Comparison of ENCODE assay signal across 17 cellular contexts in the genomic region with DNA sequence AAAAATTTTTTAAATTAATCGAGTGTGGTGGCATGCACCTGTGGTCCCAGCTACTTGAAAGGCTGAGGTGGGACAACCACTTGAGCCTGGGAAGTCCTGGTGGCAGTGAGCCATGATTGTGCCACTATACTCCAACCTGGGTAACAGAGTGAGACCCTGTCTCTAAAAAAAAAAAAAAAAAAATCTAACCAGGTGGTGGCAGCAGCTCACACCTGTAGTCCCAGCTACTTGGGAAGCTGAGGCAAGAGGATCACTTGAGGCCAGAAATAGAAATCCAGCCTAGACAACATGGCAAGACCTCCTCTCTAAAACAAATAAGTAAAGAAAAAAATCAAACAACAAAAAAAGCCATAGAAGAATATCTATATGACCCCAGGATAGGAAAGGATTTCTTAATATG. TPM values are rescaled to one million over a fixed set of nuclear protein-coding genes. Genes with fewer than 3 reads are reported as not detected.
DNase-seq lines count a peak whose midpoint lies in the region; ATAC-seq, FAIRE-seq and TF ChIP-seq lines count a peak whose summit lies in the region.
"Had no signal": no experiment of that assay in that cellular context is flagged by ENCODE, and none has a peak within 500 bp of the region (broad histone marks: within the 10 kb centered on the region; RNA-seq: fewer than 3 reads in every experiment).

No MANE protein-coding gene starts in this region.

- peak; percentile 55 for TF ChIP-seq RAD21 in HCT116 (IDR thresholded peaks at IDR 0.05; ENCODE audit: low read depth)

- intact Hi-C loops in HCT116 (cut with micrococcal nuclease) = loop anchor here (1.0 to 2.0 kb wide), 2 partner anchors 25 to 195 kb away; no protein-coding TSS in a partner anchor

- POLR2A ChIA-PET in HCT116 (lab: Charles Lee) = interaction anchor here (1.0 to 1.4 kb wide), 4 partner anchors 9 to 109 kb away, joined by 3 to 5 read pairs (median 4); no protein-coding TSS in a partner anchor

- TF ChIP-seq CTCF in D721Med (IDR thresholded peaks at IDR 0.05; ENCODE audit: insufficient read depth, missing control alignments) (peak; percentile 16), HCT116 (IDR thresholded peaks at IDR 0.05 in 2 of 3, conservative IDR thresholded peaks at IDR 0.05 in 1 of 3; ENCODE audit: borderline replicate concordance in 1 of 3, insufficient read depth in 1 of 3, low read depth in 2 of 3, low read length in 2 of 3) (peak; percentile 28 to 47 (median 37); a peak in 3 of 6 replicates), RWPE2 (IDR thresholded peaks at IDR 0.05; ENCODE audit: poor library complexity, severe bottlenecking) (peak; percentile 41), hepatocyte (IDR thresholded peaks at IDR 0.05; ENCODE audit: poor library complexity) (peak; percentile 25)

- CTCF ChIA-PET in HCT116 (lab: Charles Lee) = interaction anchor here (0.6 to 6.1 kb wide), 9 partner anchors 10 to 195 kb away, joined by 3 to 196 read pairs (median 3); partner anchors contain the start of gene CEP55

- BruUV-seq in HCT116 (replicated peaks; lab: Mats Ljungman, UMichigan) = no TSS peak

- H3K4me3 ChIP-seq in HCT116 (replicated peaks in 1 of 2; ENCODE audit: low read depth in 1 of 2, low read length in 2 of 2) (no peak overlapping the region), RWPE2 (ENCODE audit: severe bottlenecking) (no peak overlapping the region), hepatocyte (no peak overlapping the region)
- H3K4me3 ChIP-seq: BLaER1, SJSA1 had no signal

- H3K36me3 ChIP-seq in HCT116 (ENCODE audit: control insufficient read depth in 1 of 2, insufficient read depth in 2 of 2, low read length in 2 of 2) (no peaks in the 10 kb centered on the region), RWPE2 (ENCODE audit: low read depth) (peaks cover 4% of the 10 kb centered on the region; the same call in 1 of the 2 replicates), hepatocyte (replicated peaks; ENCODE audit: insufficient read depth, low read depth) (no peaks in the 10 kb centered on the region)
- H3K36me3 ChIP-seq: BLaER1 had no signal

- peak overlapping the region; percentile 35 for H2AFZ ChIP-seq in HCT116 (ENCODE audit: low read depth, low read length, poor library complexity, severe bottlenecking)
- H2AFZ ChIP-seq in hepatocyte = no peak overlapping the region

- H3K4me1 ChIP-seq in HCT116 (ENCODE audit: control insufficient read depth in 1 of 2, insufficient read depth in 2 of 2, low read length in 2 of 2) (peaks cover 10 to 25% of the 10 kb centered on the region in 2 experiments; a peak in 3 of 4 replicates), RWPE2 (ENCODE audit: insufficient read depth, poor library complexity, severe bottlenecking) (no peaks in the 10 kb centered on the region), hepatocyte (ENCODE audit: insufficient read depth) (peaks cover 7% of the 10 kb centered on the region)

- FAIRE-seq in D721Med (lab: Jason Lieb, UNC) = no peak

- ATAC-seq in HCT116 (no peak), RWPE2 (ENCODE audit: low read depth) (no peak)

- H3K27ac ChIP-seq in HCT116 (ENCODE audit: low read depth, low read length) (no peak overlapping the region), RWPE2 (ENCODE audit: poor library complexity, severe bottlenecking) (no peak overlapping the region), hepatocyte (no peak overlapping the region)
- H3K27ac ChIP-seq: BLaER1, RWPE1, SJSA1 had no signal

- WGBS in hepatocyte (ENCODE audit: low lambda C conversion rate, missing lambda C conversion rate) = 70% methylated on average over 1 of the region's 1 CpG

- no peak overlapping the region for H3K4me2 ChIP-seq in HCT116 (ENCODE audit: low read length)
- no peak overlapping the region for H3K4me2 ChIP-seq in hepatocyte
- H3K4me2 ChIP-seq: BLaER1 had no signal

- no peaks in the 10 kb centered on the region for H3K27me3 ChIP-seq in HCT116 (ENCODE audit: insufficient read depth, low read length)
- no peaks in the 10 kb centered on the region for H3K27me3 ChIP-seq in RWPE2 (ENCODE audit: insufficient read depth, poor library complexity, severe bottlenecking)
- H3K27me3 ChIP-seq in hepatocyte = no peaks in the 10 kb centered on the region
- H3K27me3 ChIP-seq: SJSA1 had no signal

- no peaks in the 10 kb centered on the region for H3K9me2 ChIP-seq in HCT116 (ENCODE audit: insufficient read depth)
- no peaks in the 10 kb centered on the region for H3K9me2 ChIP-seq in hepatocyte (replicated peaks; ENCODE audit: insufficient read depth)

- TF ChIP-seq POLR2A in HCT116 (IDR thresholded peaks at IDR 0.05; ENCODE audit: borderline replicate concordance, extremely low read depth, insufficient read depth, insufficient read length) = no peak

- H3K9me3 ChIP-seq in HCT116 (ENCODE audit: control insufficient read depth in 1 of 2, insufficient read depth in 1 of 2, low read depth in 1 of 2, low read length in 2 of 2) (no peaks in the 10 kb centered on the region), RWPE2 (ENCODE audit: severe bottlenecking) (no peaks in the 10 kb centered on the region), hepatocyte (ENCODE audit: low read depth) (no peaks in the 10 kb centered on the region)
- H3K9me3 ChIP-seq: BLaER1, SJSA1 had no signal

- H4K20me1 ChIP-seq in HCT116 (ENCODE audit: insufficient read depth) (no peaks in the 10 kb centered on the region), hepatocyte (ENCODE audit: insufficient read depth, poor library complexity, severe bottlenecking) (no peaks in the 10 kb centered on the region)
- H4K20me1 ChIP-seq: BLaER1 had no signal

- DNase-seq in D721Med (ENCODE audit: insufficient read length, low spot score) (no peak), HCT116 (ENCODE audit: low read depth, low spot score) (no peak), RWPE2 (ENCODE audit: low spot score) (no peak), hepatocyte (ENCODE audit: low spot score) (no peak), HK-2 (ENCODE audit: unreplicated experiment) (no peak), NCI-H2081 (lab: John Stamatoyannopoulos, UW) (no peak)
- no peak for DNase-seq in stimulated activated CD4-positive, alpha-beta T cell treated with anti-CD3 and anti-CD28 coated beads, Interleukin-12 subunit alpha, Interleukin-12 subunit beta, amount 100 ng/mL, for 4 hours
- DNase-seq: CD8-positive, alpha-beta memory T cell; H7; IMR-90; Kasumi-1; MV-4-11; NCI-H1930; NCI-H2227 treated with DMSO at 0.1 percent for 48 hours had no signal

- H3K79me2 ChIP-seq in HCT116 (ENCODE audit: insufficient read depth, low read length) = peaks cover 17% of the 10 kb centered on the region
- peaks cover 6% of the 10 kb centered on the region for H3K79me2 ChIP-seq in hepatocyte

- RAD21 ChIA-PET in HCT116 (lab: Charles Lee; ENCODE audit: low non-redundant PET in 1 of 2, low total read pairs in 2 of 2, uncharacterized antibody in 2 of 2, unreplicated experiment in 2 of 2) = interaction anchor here (0.6 to 1.2 kb wide), 3 partner anchors 193 to 195 kb away, joined by 3 to 4 read pairs (median 4); no protein-coding TSS in a partner anchor

- no peak overlapping the region for H3K9ac ChIP-seq in HCT116 (ENCODE audit: low read length)
- H3K9ac ChIP-seq: BLaER1 had no signal

TF ChIP-seq in HCT116, 20 proteins besides CTCF, POLR2A, EP300 and RAD21:
- TF ChIP-seq ELF1 (IDR thresholded peaks at IDR 0.05; ENCODE audit: borderline replicate concordance, low read depth) = no peak
- TF ChIP-seq, protein P1, sequence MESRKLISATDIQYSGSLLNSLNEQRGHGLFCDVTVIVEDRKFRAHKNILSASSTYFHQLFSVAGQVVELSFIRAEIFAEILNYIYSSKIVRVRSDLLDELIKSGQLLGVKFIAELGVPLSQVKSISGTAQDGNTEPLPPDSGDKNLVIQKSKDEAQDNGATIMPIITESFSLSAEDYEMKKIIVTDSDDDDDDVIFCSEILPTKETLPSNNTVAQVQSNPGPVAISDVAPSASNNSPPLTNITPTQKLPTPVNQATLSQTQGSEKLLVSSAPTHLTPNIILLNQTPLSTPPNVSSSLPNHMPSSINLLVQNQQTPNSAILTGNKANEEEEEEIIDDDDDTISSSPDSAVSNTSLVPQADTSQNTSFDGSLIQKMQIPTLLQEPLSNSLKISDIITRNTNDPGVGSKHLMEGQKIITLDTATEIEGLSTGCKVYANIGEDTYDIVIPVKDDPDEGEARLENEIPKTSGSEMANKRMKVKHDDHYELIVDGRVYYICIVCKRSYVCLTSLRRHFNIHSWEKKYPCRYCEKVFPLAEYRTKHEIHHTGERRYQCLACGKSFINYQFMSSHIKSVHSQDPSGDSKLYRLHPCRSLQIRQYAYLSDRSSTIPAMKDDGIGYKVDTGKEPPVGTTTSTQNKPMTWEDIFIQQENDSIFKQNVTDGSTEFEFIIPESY (IDR thresholded peaks at IDR 0.05; ENCODE audit: extremely low read depth, insufficient replicate concordance, low read length) = no peak
- TF ChIP-seq, protein P2, sequence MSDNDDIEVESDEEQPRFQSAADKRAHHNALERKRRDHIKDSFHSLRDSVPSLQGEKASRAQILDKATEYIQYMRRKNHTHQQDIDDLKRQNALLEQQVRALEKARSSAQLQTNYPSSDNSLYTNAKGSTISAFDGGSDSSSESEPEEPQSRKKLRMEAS (IDR thresholded peaks at IDR 0.05) = no peak
- TF ChIP-seq CBX3 (IDR thresholded peaks at IDR 0.05; ENCODE audit: low read depth) = no peak
- no peak for TF ChIP-seq EZH2 (IDR thresholded peaks at IDR 0.05)
- TF ChIP-seq ZFX (IDR thresholded peaks at IDR 0.05) = no peak
- TF ChIP-seq FOSL1 (IDR thresholded peaks at IDR 0.05; ENCODE audit: low read depth) = no peak
- TF ChIP-seq JUND (IDR thresholded peaks at IDR 0.05) = no peak
- no peak for TF ChIP-seq TCF7L2 (IDR thresholded peaks at IDR 0.05; ENCODE audit: borderline replicate concordance, extremely low read depth, insufficient read depth, insufficient read length)
- TF ChIP-seq SRF (IDR thresholded peaks at IDR 0.05; ENCODE audit: low read depth) = no peak
- TF ChIP-seq ZNF274 (IDR thresholded peaks at IDR 0.05; ENCODE audit: low read depth, low read length) = no peak
- TF ChIP-seq SP1 (IDR thresholded peaks at IDR 0.05; ENCODE audit: low read depth) = no peak
- TF ChIP-seq, protein P3, sequence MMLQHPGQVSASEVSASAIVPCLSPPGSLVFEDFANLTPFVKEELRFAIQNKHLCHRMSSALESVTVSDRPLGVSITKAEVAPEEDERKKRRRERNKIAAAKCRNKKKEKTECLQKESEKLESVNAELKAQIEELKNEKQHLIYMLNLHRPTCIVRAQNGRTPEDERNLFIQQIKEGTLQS (IDR thresholded peaks at IDR 0.05) = no peak
- no peak for TF ChIP-seq EZH2phosphoT487 (IDR thresholded peaks at IDR 0.05; ENCODE audit: borderline replicate concordance)
- TF ChIP-seq CEBPB (IDR thresholded peaks at IDR 0.05; ENCODE audit: low read depth) = no peak
- TF ChIP-seq EGR1 (IDR thresholded peaks at IDR 0.05; ENCODE audit: low read depth) = no peak
TF ChIP-seq in HCT116: peak in this region for 0.

RNA-seq across cellular contexts. Expression of gene MYOF, which starts 3.6 kb away (rescaled TPM):
- total RNA-seq in HCT116 (2021; ENCODE audit: unreplicated experiment) = 250 TPM
- polyA plus RNA-seq in HCT116 (2012) = 119 and 134 TPM in 2 replicates
- total RNA-seq in hepatocyte = 41.8 and 47.9 TPM in 2 replicates
- polyA plus RNA-seq in hepatocyte = 16.6 and 28.0 TPM in 2 replicates
- polyA plus RNA-seq: CD8-positive, alpha-beta memory T cell had no signal

RNA-seq across cellular contexts. Expression of gene CEP55, which starts 10.7 kb away (rescaled TPM):
- total RNA-seq in HCT116 (2021; ENCODE audit: unreplicated experiment) (63.7 TPM), hepatocyte (3.6 and 4.0 TPM in 2 replicates)
- 24.8 and 38.0 TPM in 2 replicates for polyA plus RNA-seq in HCT116 (2012)
- polyA plus RNA-seq in hepatocyte = 5.4 and 5.9 TPM in 2 replicates

Comparison
In these comparisons a context has a peak if more than half of its experiments do, and no peak if none do; other contexts are left out.
1. RNA of gene CEP55, which starts 10.7 kb away (total RNA-seq): 63.7 TPM in HCT116 (single experiment); 3.6 to 4.0 TPM in hepatocyte; every median in the first group is over 10 times any median in the second.
2. Peak in every context shown above with its lines, with median percentiles within 50 percentile points of each other: CTCF ChIP-seq.